ENCODE assay signal across 18 cellular contexts in genomic region chr1:59755084-59755685, GRCh38. TPM values are rescaled to one million over a fixed set of nuclear protein-coding genes. Genes with fewer than 3 reads are reported as not detected.
DNase-seq lines count a peak whose midpoint lies in the region; ATAC-seq and TF ChIP-seq lines count a peak whose summit lies in the region.
"Had no signal": no experiment of that assay in that cellular context is flagged by ENCODE, and none has a peak within 500 bp of the region (broad histone marks: within the 10 kb centered on the region; RNA-seq: fewer than 3 reads in every experiment).

No MANE protein-coding gene starts in this region.

- TF ChIP-seq RAD21 in IMR-90 (IDR thresholded peaks at IDR 0.05; ENCODE audit: low read length), result no peak

- H3K14ac ChIP-seq in IMR-90 (replicated peaks; ENCODE audit: low read depth, low read length), result no peak overlapping the region

- 0 out of 2 replicates have a peak overlapping the region, but pooled peaks have one; percentile 29 for H2AK5ac ChIP-seq in IMR-90 (ENCODE audit: low read depth, low read length)

- H2BK5ac ChIP-seq in IMR-90 (ENCODE audit: low read depth, low read length, poor library complexity, severe bottlenecking), result no peak overlapping the region

- TF ChIP-seq POLR2A in IMR-90 (IDR thresholded peaks at IDR 0.05; ENCODE audit: low read depth, low read length) (no peak), uterus (IDR thresholded peaks at IDR 0.05) (no peak), ovary (IDR thresholded peaks at IDR 0.05) (no peak)

- no peak overlapping the region for H4K91ac ChIP-seq in IMR-90 (ENCODE audit: insufficient read depth, low read depth, low read length)

- H3K36me3 Mint-ChIP-seq in neural crest cell (ENCODE audit: low read depth), result no peaks in the 10 kb centered on the region

- dilution Hi-C loops in IMR-90 (cut with HindIII; ENCODE audit: low sequenced_read_pairs, unreplicated experiment), result loop anchor here (25.0 kb wide), 1 partner anchor 1018 kb away; no protein-coding TSS in a partner anchor

- no peak overlapping the region for H2AK9ac ChIP-seq in IMR-90 (replicated peaks; ENCODE audit: low read depth, low read length, poor library complexity)

- CTCF ChIA-PET in IMR-90 (lab: Yijun Ruan, JAX), result interaction anchor here (1.0 kb wide), 1 partner anchor 17 kb away, joined by 3 read pairs; no protein-coding TSS in a partner anchor

- no peak overlapping the region for H4K8ac ChIP-seq in IMR-90 (ENCODE audit: low read depth in 2 of 2, low read length in 2 of 2)

- DNase-seq in IMR-90 (no peak), head of caudate nucleus (peak in 35 of 42 donors; percentile 10 to 84 (median 48)), neural crest cell (ENCODE audit: low read depth, low spot score) (no peak), uterus (peak in 1 of 2 donors; percentile 51), ovary (no peak), glomerular visceral epithelial cell (ENCODE audit: extremely low spot score) (no peak)
- DNase-seq: ACHN; C1 segment of cervical spinal cord; Calu3; CD4-positive, alpha-beta T cell; DMS79; GM23248 had no signal

- no peaks in the 10 kb centered on the region for H3K9me3 Mint-ChIP-seq in neural crest cell
- H3K9me3 Mint-ChIP-seq: CD4-positive, alpha-beta T cell had no signal

- H3K56ac ChIP-seq in IMR-90 (ENCODE audit: extremely low read depth, insufficient read depth, low read length), result no peak overlapping the region

- no peaks in the 10 kb centered on the region for H3K79me1 ChIP-seq in IMR-90 (ENCODE audit: low read depth in 1 of 2, low read length in 2 of 2)

- no peaks in the 10 kb centered on the region for H4K20me1 ChIP-seq in IMR-90 (ENCODE audit: insufficient read depth, low read length)

- no peak overlapping the region for H3K27ac ChIP-seq in IMR-90 (ENCODE audit: insufficient read depth, low read length)
- peak overlapping the region; percentile 75 to 81 for H3K27ac ChIP-seq in uterus
- H3K27ac ChIP-seq in ovary, result no peak overlapping the region
- H3K27ac ChIP-seq: GM23248 had no signal

- H3K27me3 Mint-ChIP-seq in neural crest cell (ENCODE audit: low read depth), result no peaks in the 10 kb centered on the region
- H3K27me3 Mint-ChIP-seq: B cell; CD4-positive, alpha-beta T cell had no signal

- H3K4me3 ChIP-seq in IMR-90 (ENCODE audit: insufficient read depth, low read depth, low read length) (no peak overlapping the region), uterus (no peak overlapping the region), ovary (no peak overlapping the region)
- H3K4me3 ChIP-seq: GM12878, GM23248 had no signal

- in situ Hi-C loops in IMR-90 (cut with MboI; ENCODE audit: low sequenced_read_pairs), result loop anchor here (5.0 to 25.0 kb wide), 3 partner anchors 968 to 1243 kb away; no protein-coding TSS in a partner anchor

- no peak overlapping the region for H3K9ac ChIP-seq in IMR-90 (ENCODE audit: low read depth, low read length)
- H3K9ac ChIP-seq: GM23248 had no signal

- H2BK120ac ChIP-seq in IMR-90 (ENCODE audit: low read depth, low read length), result peak overlapping the region; percentile 12; the same call in 1 of the 2 replicates

- POLR2A ChIA-PET in IMR-90 (lab: Charles Lee; ENCODE audit: unreplicated experiment), result interaction anchor here (0.6 kb wide), 1 partner anchor 283 kb away, joined by 3 read pairs; no protein-coding TSS in a partner anchor

- peak overlapping the region; percentile 58; the same call in 1 of the 2 replicates for H4K5ac ChIP-seq in IMR-90 (ENCODE audit: low read depth, low read length)

- H3K27ac Mint-ChIP-seq in neural crest cell (ENCODE audit: unreplicated experiment), result peak overlapping the region; percentile 36
- H3K27ac Mint-ChIP-seq: B cell; CD4-positive, alpha-beta T cell had no signal

- H2BK20ac ChIP-seq in IMR-90 (ENCODE audit: low read depth, low read length), result no peak overlapping the region; the same call in 1 of the 2 replicates

- ATAC-seq in IMR-90 (ENCODE audit: low read depth) (no peak), GM19467 (IDR thresholded peaks at IDR 0.05; ENCODE audit: unreplicated experiment) (no peak)
- ATAC-seq: GM12878 had no signal

- no TSS peak for BruUV-seq in IMR-90 (replicated peaks; lab: Mats Ljungman, UMichigan)

- H3K9me3 ChIP-seq in IMR-90 (ENCODE audit: control insufficient read depth, insufficient read depth, low read length), result no peaks in the 10 kb centered on the region
- no peaks in the 10 kb centered on the region for H3K9me3 ChIP-seq in uterus
- H3K9me3 ChIP-seq in ovary, result no peaks in the 10 kb centered on the region

- no peak overlapping the region for H3K4me2 ChIP-seq in IMR-90 (ENCODE audit: low read depth, low read length)

- H2AFZ ChIP-seq in IMR-90 (replicated peaks; ENCODE audit: low read length, poor library complexity), result no peak overlapping the region
- H2AFZ ChIP-seq: GM23248 had no signal

- intact Hi-C loops in IMR-90 (cut with micrococcal nuclease), result loop anchor here (5.0 to 10.0 kb wide), 4 partner anchors 180 to 1210 kb away; partner anchors contain the start of gene OMA1
- intact Hi-C loops in head of caudate nucleus (cut with DNase I), result no loop called here
- intact Hi-C loops in uterus (cut with DNase I; ENCODE audit: low total_unique reads), result no loop called here
- intact Hi-C loops in ovary (cut with DNase I), result loop anchor here in 2 of 4 donors (5.0 to 10.0 kb wide), 2 partner anchors 1010 to 1018 kb away; no protein-coding TSS in a partner anchor

- no peak overlapping the region for H2BK15ac ChIP-seq in IMR-90 (ENCODE audit: low read depth, low read length)

- H3K9me1 ChIP-seq in IMR-90 (ENCODE audit: insufficient read depth, low read length), result no peaks in the 10 kb centered on the region

- no peaks in the 10 kb centered on the region for H3K36me3 ChIP-seq in IMR-90 (ENCODE audit: control insufficient read depth, insufficient read depth, low read length)
- no peaks in the 10 kb centered on the region for H3K36me3 ChIP-seq in uterus
- H3K36me3 ChIP-seq in ovary, result no peaks in the 10 kb centered on the region

- H3K27me3 ChIP-seq in IMR-90 (ENCODE audit: control insufficient read depth, insufficient read depth, low read length), result no peaks in the 10 kb centered on the region; the same call in 1 of the 2 replicates
- no peaks in the 10 kb centered on the region for H3K27me3 ChIP-seq in uterus
- H3K27me3 ChIP-seq in ovary, result no peaks in the 10 kb centered on the region

- H3K23ac ChIP-seq in IMR-90 (ENCODE audit: low read depth, low read length), result no peak overlapping the region

- peaks cover 65% of the 10 kb centered on the region for H3K4me1 Mint-ChIP-seq in neural crest cell

- no peak overlapping the region for H3K4ac ChIP-seq in IMR-90 (ENCODE audit: low read depth, low read length)

- TF ChIP-seq CTCF in IMR-90 (conservative IDR thresholded peaks at IDR 0.05; ENCODE audit: low read depth, low read length) (no peak), neural crest cell (conservative IDR thresholded peaks at IDR 0.05) (no peak), uterus (IDR thresholded peaks at IDR 0.05) (no peak), ovary (IDR thresholded peaks at IDR 0.05) (no peak)

- peaks cover 7% of the 10 kb centered on the region for H3K4me1 ChIP-seq in IMR-90 (ENCODE audit: control insufficient read depth, insufficient read depth, low read length)
- peaks cover 0 to 7% of the 10 kb centered on the region in 2 donors for H3K4me1 ChIP-seq in uterus
- peaks cover 6% of the 10 kb centered on the region for H3K4me1 ChIP-seq in ovary (ENCODE audit: insufficient read depth)

- H3K4me3 Mint-ChIP-seq in neural crest cell, result no peak overlapping the region
- H3K4me3 Mint-ChIP-seq: B cell; CD4-positive, alpha-beta T cell had no signal

- TF ChIP-seq EP300 in ovary (IDR thresholded peaks at IDR 0.05), result no peak

- 93% methylated on average over 2 of the region's 9 CpGs; no CpG with 5 or more reads in 1 of the 2 experiments for WGBS in IMR-90 (ENCODE audit: extremely low coverage in 2 of 2, insufficient read length in 1 of 2), 2 experiments
- WGBS in ovary, 3 donors, result 89 to 92% (median 92%) methylated on average over 9 of the region's 9 CpGs

- H3K18ac ChIP-seq in IMR-90 (ENCODE audit: low read depth, low read length), result no peak overlapping the region

TF ChIP-seq in IMR-90, 13 proteins besides CTCF, POLR2A, EP300 and RAD21 (continues in another document):
- TF ChIP-seq FOS (IDR thresholded peaks at IDR 0.05; ENCODE audit: low read depth, low read length) (no peak), MAZ (IDR thresholded peaks at IDR 0.05; ENCODE audit: borderline replicate concordance, low read depth, low read length) (no peak), MAFK (IDR thresholded peaks at IDR 0.05; ENCODE audit: low read depth, low read length) (no peak), MXI1 (IDR thresholded peaks at IDR 0.05; ENCODE audit: borderline replicate concordance, low read depth, low read length) (no peak), RCOR1 (IDR thresholded peaks at IDR 0.05; ENCODE audit: insufficient replicate concordance, low read length) (no peak), RFX5 (IDR thresholded peaks at IDR 0.05; ENCODE audit: low read depth, low read length) (no peak), NFE2L2 (IDR thresholded peaks at IDR 0.05; ENCODE audit: low read depth, low read length) (no peak), SMC3 (IDR thresholded peaks at IDR 0.05; ENCODE audit: low read depth, low read length) (no peak), CHD1 (IDR thresholded peaks at IDR 0.05; ENCODE audit: low read depth, low read length) (no peak)
- TF ChIP-seq, protein P1, sequence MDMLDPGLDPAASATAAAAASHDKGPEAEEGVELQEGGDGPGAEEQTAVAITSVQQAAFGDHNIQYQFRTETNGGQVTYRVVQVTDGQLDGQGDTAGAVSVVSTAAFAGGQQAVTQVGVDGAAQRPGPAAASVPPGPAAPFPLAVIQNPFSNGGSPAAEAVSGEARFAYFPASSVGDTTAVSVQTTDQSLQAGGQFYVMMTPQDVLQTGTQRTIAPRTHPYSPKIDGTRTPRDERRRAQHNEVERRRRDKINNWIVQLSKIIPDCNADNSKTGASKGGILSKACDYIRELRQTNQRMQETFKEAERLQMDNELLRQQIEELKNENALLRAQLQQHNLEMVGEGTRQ (IDR thresholded peaks at IDR 0.05; ENCODE audit: low read depth, low read length), result no peak

RNA-seq across cellular contexts. Expression of gene HOOK1, which starts 59.6 kb away (rescaled TPM):
- total RNA-seq in IMR-90 (2012; rRNA removed) (not detected in 2 replicates), neural crest cell (2.1 TPM in 2 replicates), uterus (1 to 10 TPM in 2 of 4 donors, under 1 TPM in 1, not detected in 1; 0.59 to 6.9 (median 3.3) TPM), ovary (1 to 10 TPM in 6 of 7 donors, under 1 TPM in 1; 0.15 to 9.9 (median 2.5) TPM)
- polyA plus RNA-seq in IMR-90 (2012; rRNA removed) (not detected in 2 replicates), ovary (under 1 TPM; 0.21 to 0.35 TPM)
- not detected in 2 replicates for polyA plus RNA-seq in IMR-90 (2012; cell fraction: cytosol; rRNA removed)
- not detected in 2 replicates for polyA plus RNA-seq in IMR-90 (2012; cell fraction: nucleus; rRNA removed; ENCODE audit: low replicate concordance)
- total RNA-seq: A172, G401, GM23248, HT1080 had no signal
- polyA plus RNA-seq: GM23248 had no signal

Comparison
In these comparisons a context has a peak if more than half of its experiments do, and no peak if none do; other contexts are left out.
1. DNase-seq: peak in head of caudate nucleus (35 of 42); none in IMR-90 (single experiment), neural crest cell (single experiment), ovary (0 of 5) and glomerular visceral epithelial cell (single experiment).
2. H3K27ac ChIP-seq: peak in uterus (2 of 2); none in IMR-90 (single experiment) and ovary (0 of 2).